Comparison of ENCODE assay signal across 1 cellular context in the genomic region with DNA sequence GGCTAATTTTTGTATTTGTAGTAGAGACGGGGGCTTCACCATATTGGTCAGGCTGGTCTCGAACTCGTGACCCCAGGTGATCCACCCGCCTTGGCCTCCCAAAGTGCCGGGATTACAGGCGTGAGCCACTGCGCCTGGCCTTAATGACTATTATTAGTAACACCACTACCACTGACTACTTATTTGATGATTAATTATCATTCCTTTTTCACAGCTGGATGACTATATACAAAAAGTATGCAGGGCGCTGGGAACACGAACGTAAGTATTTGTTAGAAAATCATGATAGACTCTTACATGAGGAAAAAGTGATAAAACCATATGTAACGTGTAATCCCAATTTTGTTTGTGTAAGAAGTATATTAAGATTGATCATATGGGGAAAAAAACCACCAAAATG.
TF ChIP-seq lines count a peak whose summit lies in the region.

No MANE protein-coding gene starts in this region.

TF ChIP-seq in SK-N-SH treated with all-trans-retinoic acid at 6 μM for 48 hours, 23 proteins besides CTCF, POLR2A, EP300 and RAD21 (continued from another document):
- TF ChIP-seq, protein P1, sequence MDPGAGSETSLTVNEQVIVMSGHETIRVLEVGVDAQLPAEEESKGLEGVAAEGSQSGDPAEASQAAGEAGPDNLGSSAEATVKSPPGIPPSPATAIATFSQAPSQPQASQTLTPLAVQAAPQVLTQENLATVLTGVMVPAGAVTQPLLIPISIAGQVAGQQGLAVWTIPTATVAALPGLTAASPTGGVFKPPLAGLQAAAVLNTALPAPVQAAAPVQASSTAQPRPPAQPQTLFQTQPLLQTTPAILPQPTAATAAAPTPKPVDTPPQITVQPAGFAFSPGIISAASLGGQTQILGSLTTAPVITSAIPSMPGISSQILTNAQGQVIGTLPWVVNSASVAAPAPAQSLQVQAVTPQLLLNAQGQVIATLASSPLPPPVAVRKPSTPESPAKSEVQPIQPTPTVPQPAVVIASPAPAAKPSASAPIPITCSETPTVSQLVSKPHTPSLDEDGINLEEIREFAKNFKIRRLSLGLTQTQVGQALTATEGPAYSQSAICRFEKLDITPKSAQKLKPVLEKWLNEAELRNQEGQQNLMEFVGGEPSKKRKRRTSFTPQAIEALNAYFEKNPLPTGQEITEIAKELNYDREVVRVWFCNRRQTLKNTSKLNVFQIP (CRISPR knock-in tag; IDR thresholded peaks at IDR 0.05; ENCODE audit: borderline replicate concordance, low read depth): no peak
- TF ChIP-seq OSR1 (CRISPR knock-in tag; IDR thresholded peaks at IDR 0.05) (no peak), ZC3H10 (CRISPR knock-in tag; IDR thresholded peaks at IDR 0.05) (no peak), TCF4 (CRISPR knock-in tag; IDR thresholded peaks at IDR 0.05; ENCODE audit: borderline replicate concordance) (no peak)
- TF ChIP-seq, protein P2, sequence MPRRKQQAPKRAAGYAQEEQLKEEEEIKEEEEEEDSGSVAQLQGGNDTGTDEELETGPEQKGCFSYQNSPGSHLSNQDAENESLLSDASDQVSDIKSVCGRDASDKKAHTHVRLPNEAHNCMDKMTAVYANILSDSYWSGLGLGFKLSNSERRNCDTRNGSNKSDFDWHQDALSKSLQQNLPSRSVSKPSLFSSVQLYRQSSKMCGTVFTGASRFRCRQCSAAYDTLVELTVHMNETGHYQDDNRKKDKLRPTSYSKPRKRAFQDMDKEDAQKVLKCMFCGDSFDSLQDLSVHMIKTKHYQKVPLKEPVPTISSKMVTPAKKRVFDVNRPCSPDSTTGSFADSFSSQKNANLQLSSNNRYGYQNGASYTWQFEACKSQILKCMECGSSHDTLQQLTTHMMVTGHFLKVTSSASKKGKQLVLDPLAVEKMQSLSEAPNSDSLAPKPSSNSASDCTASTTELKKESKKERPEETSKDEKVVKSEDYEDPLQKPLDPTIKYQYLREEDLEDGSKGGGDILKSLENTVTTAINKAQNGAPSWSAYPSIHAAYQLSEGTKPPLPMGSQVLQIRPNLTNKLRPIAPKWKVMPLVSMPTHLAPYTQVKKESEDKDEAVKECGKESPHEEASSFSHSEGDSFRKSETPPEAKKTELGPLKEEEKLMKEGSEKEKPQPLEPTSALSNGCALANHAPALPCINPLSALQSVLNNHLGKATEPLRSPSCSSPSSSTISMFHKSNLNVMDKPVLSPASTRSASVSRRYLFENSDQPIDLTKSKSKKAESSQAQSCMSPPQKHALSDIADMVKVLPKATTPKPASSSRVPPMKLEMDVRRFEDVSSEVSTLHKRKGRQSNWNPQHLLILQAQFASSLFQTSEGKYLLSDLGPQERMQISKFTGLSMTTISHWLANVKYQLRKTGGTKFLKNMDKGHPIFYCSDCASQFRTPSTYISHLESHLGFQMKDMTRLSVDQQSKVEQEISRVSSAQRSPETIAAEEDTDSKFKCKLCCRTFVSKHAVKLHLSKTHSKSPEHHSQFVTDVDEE (CRISPR knock-in tag; IDR thresholded peaks at IDR 0.05): no peak
